Comparison of ENCODE assay signal across 1 cellular context in genomic region chr17:36936455-36936934, GRCh38.
TF ChIP-seq lines count a peak whose summit lies in the region.

No MANE protein-coding gene starts in this region.

TF ChIP-seq in HepG2, 621 proteins besides CTCF, POLR2A, EP300 and RAD21 (continued from another document):
- 0 out of 2 replicates have a peak, but pooled peaks have one; percentile 23 for TF ChIP-seq NFYB (CRISPR knock-in tag; IDR thresholded peaks at IDR 0.05)
